ENCODE assay signal across 16 cellular contexts in the genomic region with DNA sequence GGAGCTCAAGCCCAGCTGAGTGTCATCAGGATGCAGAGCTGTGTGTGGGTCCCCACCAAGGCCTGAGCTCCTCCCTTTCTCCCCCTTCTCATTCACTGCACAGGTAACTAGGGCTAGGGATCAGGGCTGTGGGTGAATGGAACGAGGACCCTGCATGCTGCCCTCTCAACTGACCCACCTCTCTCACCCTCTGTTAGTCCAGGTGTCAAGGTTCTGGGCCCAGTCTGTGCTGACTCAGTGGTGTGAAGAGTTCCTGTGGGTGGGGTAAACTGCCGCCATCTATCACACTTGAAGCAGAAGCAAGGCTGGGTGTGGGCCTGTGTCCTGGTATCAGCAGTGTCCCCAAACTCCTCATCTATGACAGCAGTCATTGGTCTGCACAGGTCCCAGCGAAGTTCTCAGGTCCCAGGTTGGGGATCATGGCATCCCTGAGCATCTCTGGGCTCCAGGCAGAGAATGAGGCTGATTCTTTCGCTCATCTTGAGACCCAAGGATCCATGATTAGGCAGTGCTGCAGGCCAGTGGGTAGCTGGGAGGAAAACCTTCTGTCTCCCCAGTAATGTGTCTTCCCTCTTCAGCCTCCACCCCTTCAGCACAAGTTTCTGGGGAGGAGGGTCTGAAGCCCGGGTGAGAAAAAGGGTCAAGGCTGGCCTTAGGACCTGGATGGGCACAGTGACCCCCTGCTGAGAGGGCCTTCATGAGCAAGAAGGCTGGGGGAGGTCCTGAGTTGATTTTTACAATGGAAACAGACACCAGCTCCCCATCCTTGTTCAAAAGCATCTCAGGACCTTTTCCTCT.
DNase-seq lines count a peak whose midpoint lies in the region; ATAC-seq and TF ChIP-seq lines count a peak whose summit lies in the region.
"Had no signal": no experiment of that assay in that cellular context is flagged by ENCODE, and none has a peak within 500 bp of the region (broad histone marks: within the 10 kb centered on the region; RNA-seq: fewer than 3 reads in every experiment).

No MANE protein-coding gene starts in this region.

- H3K27me3 ChIP-seq in breast epithelium: no peaks in the 10 kb centered on the region
- H3K27me3 ChIP-seq in mammary epithelial cell (ENCODE audit: insufficient read depth, low read length): no peaks in the 10 kb centered on the region
- no peaks in the 10 kb centered on the region for H3K27me3 ChIP-seq in WERI-Rb-1 (ENCODE audit: insufficient read depth, low read depth, severe bottlenecking)

- H3K79me2 ChIP-seq in mammary epithelial cell (ENCODE audit: insufficient read depth, low read length) (no peaks in the 10 kb centered on the region), OCI-LY7 (ENCODE audit: insufficient read depth, low read depth, low read length) (no peaks in the 10 kb centered on the region)

- H3K27ac ChIP-seq in breast epithelium: peak overlapping the region; percentile 89 to 94
- H3K27ac ChIP-seq in mammary epithelial cell (ENCODE audit: insufficient read depth, low read depth, low read length): no peak overlapping the region
- H3K27ac ChIP-seq in OCI-LY7 (ENCODE audit: low read depth, low read length, poor library complexity, severe bottlenecking): no peak overlapping the region
- H3K27ac ChIP-seq in WERI-Rb-1: no peak overlapping the region
- H3K27ac ChIP-seq: GM23248, HL-60 had no signal

- H3K4me3 ChIP-seq in breast epithelium: no peak overlapping the region
- no peak overlapping the region for H3K4me3 ChIP-seq in mammary epithelial cell (replicated peaks in 1 of 3; ENCODE audit: insufficient read depth in 1 of 3, low read depth in 2 of 3, low read length in 3 of 3)
- no peak overlapping the region for H3K4me3 ChIP-seq in OCI-LY7 (ENCODE audit: low read depth, low read length, poor library complexity, severe bottlenecking)
- no peak overlapping the region for H3K4me3 ChIP-seq in WERI-Rb-1 (ENCODE audit: low read depth, low read length)
- H3K4me3 ChIP-seq: GM23248 had no signal

- H3K9me2 ChIP-seq in OCI-LY7 (ENCODE audit: insufficient read depth, low read length): no peaks in the 10 kb centered on the region

- no peak for TF ChIP-seq POLR2A in breast epithelium (IDR thresholded peaks at IDR 0.05)

- H3K4me2 ChIP-seq in mammary epithelial cell (ENCODE audit: insufficient read depth, low read depth, low read length): no peak overlapping the region
- no peak overlapping the region for H3K4me2 ChIP-seq in OCI-LY7 (ENCODE audit: low read length)

- no peaks in the 10 kb centered on the region for H3K4me1 Mint-ChIP-seq in stimulated activated effector memory CD8-positive, alpha-beta T cell treated with anti-CD3 and anti-CD28 coated beads, Interleukin-12 subunit alpha, Interleukin-12 subunit beta, amount 100 ng/mL, for 72 hours
- H3K4me1 Mint-ChIP-seq: CD4-positive, CD25-positive, alpha-beta regulatory T cell had no signal

- dilution Hi-C loops in mammary epithelial cell (cut with HindIII; ENCODE audit: low sequenced_read_pairs): no loop called here

- CTCF ChIA-PET in mammary epithelial cell (lab: Charles Lee; ENCODE audit: low non-redundant PET): no interaction called here
- CTCF ChIA-PET in OCI-LY7 (lab: Charles Lee; ENCODE audit: unreplicated experiment): interaction anchor here (0.7 to 1.4 kb wide), 3 partner anchors 18 to 413 kb away, joined by 3 to 5 read pairs (median 4); no protein-coding TSS in a partner anchor

- H3K9ac ChIP-seq in mammary epithelial cell (ENCODE audit: insufficient read depth, low read length): no peak overlapping the region
- H3K9ac ChIP-seq: GM23248 had no signal

- no peaks in the 10 kb centered on the region for H3K36me3 Mint-ChIP-seq in stimulated activated effector memory CD8-positive, alpha-beta T cell treated with anti-CD3 and anti-CD28 coated beads, Interleukin-12 subunit alpha, Interleukin-12 subunit beta, amount 100 ng/mL, for 72 hours
- H3K36me3 Mint-ChIP-seq: CD4-positive, CD25-positive, alpha-beta regulatory T cell had no signal

- DNase-seq in breast epithelium (ENCODE audit: low spot score in 2 of 2) (no peak), mammary epithelial cell (no peak), OCI-LY7 (ENCODE audit: low spot score) (no peak), mesenteric fat pad (ENCODE audit: low spot score) (peak; percentile 51), WERI-Rb-1 (no peak), dedifferentiated amniotic fluid mesenchymal stem cell (ENCODE audit: extremely low spot score) (no peak), NCI-H146 (lab: John Stamatoyannopoulos, UW) (no peak)
- no peak for DNase-seq in stimulated activated effector memory CD8-positive, alpha-beta T cell treated with anti-CD3 and anti-CD28 coated beads, Interleukin-12 subunit alpha, Interleukin-12 subunit beta, amount 100 ng/mL, for 72 hours (ENCODE audit: low spot score in 2 of 2)
- DNase-seq: Calu3; CD4-positive, CD25-positive, alpha-beta regulatory T cell; DMS 273 treated with DMSO at 0.1 percent for 48 hours; DMS79; EL had no signal

- no peaks in the 10 kb centered on the region for H3K36me3 ChIP-seq in breast epithelium
- no peaks in the 10 kb centered on the region for H3K36me3 ChIP-seq in mammary epithelial cell (ENCODE audit: insufficient read depth, low read length)
- 0 out of 2 replicates have a peak, but pooled peaks cover 3% of the 10 kb centered on the region for H3K36me3 ChIP-seq in OCI-LY7 (ENCODE audit: insufficient read depth, low read length)
- no peaks in the 10 kb centered on the region for H3K36me3 ChIP-seq in WERI-Rb-1

- H3K4me3 Mint-ChIP-seq in stimulated activated effector memory CD8-positive, alpha-beta T cell treated with anti-CD3 and anti-CD28 coated beads, Interleukin-12 subunit alpha, Interleukin-12 subunit beta, amount 100 ng/mL, for 72 hours: no peak overlapping the region
- H3K4me3 Mint-ChIP-seq: CD4-positive, CD25-positive, alpha-beta regulatory T cell had no signal

- in situ Hi-C loops in mammary epithelial cell (cut with MboI; ENCODE audit: low sequenced_read_pairs in 2 of 2): loop anchor here in 1 of 2 donors (5.0 kb wide), 1 partner anchor 51 kb away; no protein-coding TSS in a partner anchor

- H3K4me1 ChIP-seq in breast epithelium: no peaks in the 10 kb centered on the region
- peaks cover 11% of the 10 kb centered on the region for H3K4me1 ChIP-seq in mammary epithelial cell (ENCODE audit: insufficient read depth, low read length)
- H3K4me1 ChIP-seq in OCI-LY7 (ENCODE audit: insufficient read depth, low read length, poor library complexity, severe bottlenecking): peaks cover 84% of the 10 kb centered on the region

- no peaks in the 10 kb centered on the region for H3K9me3 Mint-ChIP-seq in stimulated activated effector memory CD8-positive, alpha-beta T cell treated with anti-CD3 and anti-CD28 coated beads, Interleukin-12 subunit alpha, Interleukin-12 subunit beta, amount 100 ng/mL, for 72 hours
- H3K9me3 Mint-ChIP-seq: CD4-positive, CD25-positive, alpha-beta regulatory T cell had no signal

- peak; percentile 6 for ATAC-seq in stimulated activated effector memory CD8-positive, alpha-beta T cell treated with anti-CD3 and anti-CD28 coated beads, Interleukin-12 subunit alpha, Interleukin-12 subunit beta, amount 100 ng/mL, for 72 hours
- ATAC-seq: HCT116 had no signal

- H2AFZ ChIP-seq in mammary epithelial cell (ENCODE audit: low read depth, low read length) (no peak overlapping the region), OCI-LY7 (ENCODE audit: low read length) (peak overlapping the region; percentile 17; the same call in 1 of the 2 replicates)

- intact Hi-C loops in breast epithelium (cut with DNase I; ENCODE audit: low total_unique reads) (no loop called here), mammary epithelial cell (cut with micrococcal nuclease) (no loop called here), OCI-LY7 (cut with micrococcal nuclease; ENCODE audit: unreplicated experiment) (no loop called here)

- TF ChIP-seq CTCF in breast epithelium (IDR thresholded peaks at IDR 0.05) (no peak), mammary epithelial cell (conservative IDR thresholded peaks at IDR 0.05 in 1 of 2, IDR thresholded peaks at IDR 0.05 in 1 of 2; ENCODE audit: extremely low read depth in 1 of 2, insufficient read depth in 1 of 2, low read depth in 1 of 2, low read length in 2 of 2) (no peak), OCI-LY7 (conservative IDR thresholded peaks at IDR 0.05; ENCODE audit: low read length) (no peak), WERI-Rb-1 (IDR thresholded peaks at IDR 0.05; ENCODE audit: low read depth, low read length) (no peak)

- 57% methylated on average over 5 of the region's 5 CpGs for WGBS in mammary epithelial cell (ENCODE audit: low coverage, missing lambda C conversion rate)

- no peak overlapping the region for H3K27ac Mint-ChIP-seq in stimulated activated effector memory CD8-positive, alpha-beta T cell treated with anti-CD3 and anti-CD28 coated beads, Interleukin-12 subunit alpha, Interleukin-12 subunit beta, amount 100 ng/mL, for 72 hours
- H3K27ac Mint-ChIP-seq: CD4-positive, CD25-positive, alpha-beta regulatory T cell had no signal

- H4K20me1 ChIP-seq in mammary epithelial cell (ENCODE audit: insufficient read depth, low read length) (no peaks in the 10 kb centered on the region), OCI-LY7 (ENCODE audit: insufficient read depth, low read length) (no peaks in the 10 kb centered on the region)

- BruUV-seq in mammary epithelial cell (replicated peaks; lab: Mats Ljungman, UMichigan): no TSS peak
- BruUV-seq in OCI-LY7 (replicated peaks; lab: Mats Ljungman, UMichigan): no TSS peak

- POLR2A ChIA-PET in OCI-LY7 (lab: Charles Lee): no interaction called here

- H3K9me3 ChIP-seq in breast epithelium (no peaks in the 10 kb centered on the region), mammary epithelial cell (replicated peaks; ENCODE audit: insufficient read depth, low read length) (no peaks in the 10 kb centered on the region), OCI-LY7 (ENCODE audit: low read length) (peaks cover 5% of the 10 kb centered on the region; the same call in 1 of the 2 replicates), WERI-Rb-1 (ENCODE audit: severe bottlenecking) (no peaks in the 10 kb centered on the region)

Comparison
In these comparisons a context has a peak if more than half of its experiments do, and no peak if none do; other contexts are left out.
1. H3K27ac ChIP-seq: peak in breast epithelium (2 of 2); none in mammary epithelial cell (single experiment), OCI-LY7 (single experiment) and WERI-Rb-1 (single experiment).